Comparison of ENCODE assay signal across 25 cellular contexts in genomic region chr12:127745466-127746220, GRCh38.
"Had no signal": no experiment of that assay in that cellular context is flagged by ENCODE, and none has a peak within 500 bp of the region (broad histone marks: within the 10 kb centered on the region; RNA-seq: fewer than 3 reads in every experiment).

No MANE protein-coding gene starts in this region.

- H3K36me3 ChIP-seq: brain microvascular endothelial cell, cardiac muscle cell had no signal

- H3K27ac ChIP-seq: brain microvascular endothelial cell, cardiac muscle cell, RWPE1 had no signal

- DNase-seq: activated CD4-positive, alpha-beta memory T cell treated with anti-CD3 and anti-CD28 coated beads for 36 hours; activated CD4-positive, alpha-beta T cell treated with anti-CD3 and anti-CD28 coated beads for 1 hour; activated CD4-positive, alpha-beta T cell treated with anti-CD3 and anti-CD28 coated beads, Interleukin-2, amount 10 ng/mL, durations not matched to agents 24 days and 14 days; activated CD8-positive, alpha-beta memory T cell treated with anti-CD3 and anti-CD28 coated beads for 24 hours; activated effector memory CD4-positive, alpha-beta T cell treated with anti-CD3 and anti-CD28 coated beads, Interleukin-2, amount 50 U/mL, for 16 hours; activated naive CD4-positive, alpha-beta T cell treated with Interleukin-2 at 50 U/mL for 16 hours; activated naive CD8-positive, alpha-beta T cell treated with anti-CD3 and anti-CD28 coated beads, Interleukin-2, amount 50 U/mL, for 24 hours; activated T-cell treated with anti-CD3 and anti-CD28 coated beads, Interleukin-2, amount 50 U/mL, for 4 hours; amniotic stem cell; brain microvascular endothelial cell; KG1; NCI-H1092; NCI-H1417; NCI-H2081; NCI-H226; NCI-H69; OCI-M1; Right ventricle myocardium superior; T-helper 17 cell; T-helper 9 cell had no signal

- H3K4me3 ChIP-seq: cardiac muscle cell had no signal

- ATAC-seq: activated naive CD4-positive, alpha-beta T cell treated with anti-CD3 and anti-CD28 coated beads, Interleukin-2, amount 50 U/mL, for 72 hours; activated naive CD8-positive, alpha-beta T cell treated with anti-CD3 and anti-CD28 coated beads, Interleukin-2, amount 50 U/mL, for 24 hours; activated T-cell treated with anti-CD3 and anti-CD28 coated beads, Interleukin-2, amount 50 U/mL, for 4 hours; Panc1; T-helper 17 cell; WTC11 had no signal

- H3K27me3 ChIP-seq: brain microvascular endothelial cell, cardiac muscle cell had no signal
